11 cellular contexts compared by ENCODE assay signal in the genomic region with DNA sequence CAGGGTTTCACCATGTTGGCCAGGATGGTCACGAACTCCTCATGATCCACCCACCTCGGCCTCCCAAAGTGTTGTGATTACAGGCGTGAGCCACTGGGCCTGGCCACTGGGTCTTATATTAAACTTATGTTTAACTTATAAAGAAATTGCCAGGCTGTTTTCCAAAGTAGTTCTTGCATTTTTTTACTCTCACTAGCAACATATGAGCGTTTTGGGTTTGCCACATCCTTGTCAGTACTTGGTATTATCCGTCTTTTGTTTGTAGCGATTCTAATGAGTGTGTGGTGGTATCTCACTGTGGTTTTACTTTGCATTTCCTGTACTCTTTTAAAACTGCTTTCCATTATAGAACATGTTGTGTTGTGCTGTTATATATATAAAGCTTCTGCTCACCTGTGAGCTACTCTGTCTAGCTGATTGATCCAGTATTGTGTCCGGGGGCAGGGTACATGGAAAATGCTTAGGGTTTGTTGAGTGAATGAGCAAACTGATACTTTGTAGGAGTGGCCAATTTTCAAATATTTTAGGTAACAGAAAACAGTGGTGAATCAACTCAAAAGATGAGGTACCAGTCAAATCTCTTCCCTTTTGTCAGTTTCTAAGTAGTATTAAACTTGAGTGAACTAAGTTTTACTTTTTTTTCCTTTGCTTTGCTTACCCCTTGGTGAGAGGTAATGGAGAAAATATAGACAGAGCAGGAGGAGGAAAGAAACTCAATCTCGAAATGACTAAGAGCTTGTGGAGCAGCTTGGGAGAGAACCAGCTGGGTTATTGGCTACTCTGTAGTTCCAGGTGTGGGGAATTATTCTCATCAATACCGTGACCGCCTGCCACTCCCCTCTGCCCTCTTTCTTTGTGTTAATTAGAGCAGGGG.
DNase-seq lines count a peak whose midpoint lies in the region; ATAC-seq and TF ChIP-seq lines count a peak whose summit lies in the region.
"Had no signal": no experiment of that assay in that cellular context is flagged by ENCODE, and none has a peak within 500 bp of the region (broad histone marks: within the 10 kb centered on the region; RNA-seq: fewer than 3 reads in every experiment).

No MANE protein-coding gene starts in this region.

- H3K27me3 Mint-ChIP-seq in T-helper 2 cell treated with Interferon-gamma antibody and Interleukin-4, amounts not matched to agents 5 μg/mL and 100 μg/mL, for 36 hours (ENCODE audit: low read depth): no peaks in the 10 kb centered on the region
- peaks cover 1% of the 10 kb centered on the region for H3K27me3 Mint-ChIP-seq in memory B cell

- H3K27ac Mint-ChIP-seq in T-helper 2 cell treated with Interferon-gamma antibody and Interleukin-4, amounts not matched to agents 5 μg/mL and 100 μg/mL, for 36 hours: peak overlapping the region; percentile 95
- H3K27ac Mint-ChIP-seq in memory B cell: peak overlapping the region; percentile 47

- H3K9me2 ChIP-seq in DOHH2 (replicated peaks; ENCODE audit: control insufficient read depth, low read length): no peaks in the 10 kb centered on the region

- peaks cover 7% of the 10 kb centered on the region for H3K9me3 Mint-ChIP-seq in T-helper 2 cell treated with Interferon-gamma antibody and Interleukin-4, amounts not matched to agents 5 μg/mL and 100 μg/mL, for 36 hours
- H3K9me3 Mint-ChIP-seq in memory B cell: peaks cover under 1% of the 10 kb centered on the region

- peaks cover 100% of the 10 kb centered on the region for H3K4me1 ChIP-seq in DOHH2 (ENCODE audit: control insufficient read depth, low read length)

- H3K79me2 ChIP-seq in DOHH2 (ENCODE audit: control insufficient read depth, low read length): peaks cover 18% of the 10 kb centered on the region; the same call in 1 of the 2 replicates

- H3K4me3 ChIP-seq in DOHH2 (ENCODE audit: low read length) (peak overlapping the region; percentile 51), H7 (ENCODE audit: insufficient read depth, low read depth, low read length) (no peak overlapping the region)

- peak overlapping the region; percentile 83 for H3K27ac ChIP-seq in DOHH2 (ENCODE audit: low read depth, low read length)

- H3K4me1 Mint-ChIP-seq in T-helper 2 cell treated with Interferon-gamma antibody and Interleukin-4, amounts not matched to agents 5 μg/mL and 100 μg/mL, for 36 hours (ENCODE audit: low read depth): peaks cover 66% of the 10 kb centered on the region
- peaks cover 6% of the 10 kb centered on the region for H3K4me1 Mint-ChIP-seq in memory B cell

- H3K4me2 ChIP-seq in DOHH2 (ENCODE audit: low read length): peak overlapping the region; percentile 65

- H4K20me1 ChIP-seq in DOHH2 (ENCODE audit: control insufficient read depth, insufficient read depth, low read depth, low read length): no peaks in the 10 kb centered on the region

- H3K36me3 Mint-ChIP-seq in T-helper 2 cell treated with Interferon-gamma antibody and Interleukin-4, amounts not matched to agents 5 μg/mL and 100 μg/mL, for 36 hours (ENCODE audit: low read depth): peaks cover 14% of the 10 kb centered on the region
- H3K36me3 Mint-ChIP-seq in memory B cell: peaks cover under 1% of the 10 kb centered on the region

- DNase-seq in T-helper 2 cell treated with Interferon-gamma antibody and Interleukin-4, amounts not matched to agents 5 μg/mL and 100 μg/mL, for 36 hours (ENCODE audit: low spot score): peak; percentile 31
- DNase-seq in memory B cell (ENCODE audit: low spot score in 2 of 2) (no peak), NCI-H2107 treated with DMSO at 0.1 percent for 48 hours (lab: John Stamatoyannopoulos, UW; ENCODE audit: unreplicated experiment) (no peak), MV-4-11 (lab: John Stamatoyannopoulos, UW) (no peak), nucleus accumbens (lab: John Stamatoyannopoulos, UW) (no peak), H7 (no peak)
- DNase-seq: DMS79, foreskin melanocyte, MM.1S had no signal

- no peaks in the 10 kb centered on the region for H3K27me3 ChIP-seq in DOHH2 (ENCODE audit: control insufficient read depth, low read length)
- no peaks in the 10 kb centered on the region for H3K27me3 ChIP-seq in H7 (ENCODE audit: control insufficient read depth, insufficient read depth, low read length)

- TF ChIP-seq CTCF in DOHH2 (IDR thresholded peaks at IDR 0.05; ENCODE audit: low read depth, low read length, poor library complexity, severe bottlenecking): no peak

- peaks cover 5% of the 10 kb centered on the region for H3K9me3 ChIP-seq in DOHH2 (ENCODE audit: control insufficient read depth, insufficient read depth, low read length)

- peak overlapping the region; percentile 75 for H3K4me3 Mint-ChIP-seq in T-helper 2 cell treated with Interferon-gamma antibody and Interleukin-4, amounts not matched to agents 5 μg/mL and 100 μg/mL, for 36 hours
- peak overlapping the region; percentile 43 for H3K4me3 Mint-ChIP-seq in memory B cell

- peak; percentile 57 for ATAC-seq in GM21723 (IDR thresholded peaks at IDR 0.05; ENCODE audit: unreplicated experiment)
- ATAC-seq in memory B cell (ENCODE audit: low read depth): peak; percentile 49

- H3K36me3 ChIP-seq in DOHH2 (ENCODE audit: control insufficient read depth, low read length): 0 out of 2 replicates have a peak, but pooled peaks cover 3% of the 10 kb centered on the region
- H3K36me3 ChIP-seq in H7 (replicated peaks; ENCODE audit: control insufficient read depth, insufficient read depth, low read length): no peaks in the 10 kb centered on the region

- H3F3A ChIP-seq in DOHH2 (ENCODE audit: control insufficient read depth, insufficient read depth): peaks cover 29% of the 10 kb centered on the region
